17 cellular contexts compared by ENCODE assay signal in genomic region chr2:65918760-65919187, GRCh38.
DNase-seq lines count a peak whose midpoint lies in the region; ATAC-seq and TF ChIP-seq lines count a peak whose summit lies in the region.
"Had no signal": no experiment of that assay in that cellular context is flagged by ENCODE, and none has a peak within 500 bp of the region (broad histone marks: within the 10 kb centered on the region; RNA-seq: fewer than 3 reads in every experiment).

No MANE protein-coding gene starts in this region.

- H3K27ac ChIP-seq in mesendoderm (ENCODE audit: low read depth, low read length) = no peak overlapping the region
- peak overlapping the region in 1 of 12 donors; percentile 38 for H3K27ac ChIP-seq in heart left ventricle
- H3K27ac ChIP-seq: BLaER1, gastroesophageal sphincter, neutrophil had no signal

- POLR2A ChIA-PET in HEK293T (lab: Yijun Ruan, JAX) = no interaction called here

- H4K8ac ChIP-seq in mesendoderm (ENCODE audit: low read depth, low read length) = no peak overlapping the region

- ATAC-seq in heart left ventricle = no peak
- ATAC-seq: activated CD4-positive, CD25-positive, alpha-beta regulatory T cell treated with anti-CD3 and anti-CD28 coated beads, Interleukin-2, amount 50 U/mL, for 24 hours; gastroesophageal sphincter had no signal

- intact Hi-C loops in heart left ventricle (cut with DNase I) = no loop called here

- H2BK15ac ChIP-seq in mesendoderm (replicated peaks; ENCODE audit: low read depth) = no peak overlapping the region

- H3K4me3 ChIP-seq in mesendoderm (ENCODE audit: low read length) = no peak overlapping the region
- no peak overlapping the region for H3K4me3 ChIP-seq in heart left ventricle
- H3K4me3 ChIP-seq: BLaER1, gastroesophageal sphincter had no signal

- no CpG with 5 or more reads among the region's 3 CpGs for WGBS in mesendoderm (ENCODE audit: extremely low coverage, insufficient coverage, low lambda C conversion rate)
- WGBS in heart left ventricle, 4 donors = 62 to 72% (median 68%) methylated on average over 3 of the region's 3 CpGs

- no peaks in the 10 kb centered on the region for H3K79me2 ChIP-seq in mesendoderm (ENCODE audit: control insufficient read depth, insufficient read depth, low read length)

- H3K4me1 ChIP-seq in mesendoderm (ENCODE audit: control insufficient read depth, low read depth, low read length) = no peaks in the 10 kb centered on the region
- H3K4me1 ChIP-seq in heart left ventricle = peaks cover 0 to 15% (median 0%) of the 10 kb centered on the region in 12 donors
- H3K4me1 ChIP-seq: gastroesophageal sphincter had no signal

- H3K4ac ChIP-seq in mesendoderm (ENCODE audit: low read depth, low read length) = no peak overlapping the region

- H3K27me3 ChIP-seq in mesendoderm (ENCODE audit: insufficient read depth, low read length, poor library complexity) (no peaks in the 10 kb centered on the region), heart left ventricle (no peaks in the 10 kb centered on the region)
- H3K27me3 ChIP-seq: BLaER1, gastroesophageal sphincter, neutrophil had no signal

- H2BK5ac ChIP-seq in mesendoderm (ENCODE audit: low read length) = no peak overlapping the region

- no peak overlapping the region for H3K56ac ChIP-seq in mesendoderm (ENCODE audit: low read length)

- no peak overlapping the region for H2AK5ac ChIP-seq in mesendoderm (ENCODE audit: low read length)

- CTCF ChIA-PET in HEK293T (lab: Yijun Ruan, JAX) = interaction anchor here (0.6 to 0.8 kb wide), 3 partner anchors 227 to 636 kb away, joined by 3 to 4 read pairs (median 3); no protein-coding TSS in a partner anchor

- H2BK120ac ChIP-seq in mesendoderm (ENCODE audit: low read depth, low read length) = no peak overlapping the region

- H3K79me1 ChIP-seq in mesendoderm (ENCODE audit: low read length) = no peaks in the 10 kb centered on the region

- H3K18ac ChIP-seq in mesendoderm (ENCODE audit: low read length) = no peak overlapping the region

- no peak overlapping the region for H3K23ac ChIP-seq in mesendoderm (ENCODE audit: low read length)

- no peak for TF ChIP-seq CTCF in heart left ventricle (IDR thresholded peaks at IDR 0.05)

- peak; percentile 8 for DNase-seq in DMS53 treated with DMSO at 0.1 percent for 48 hours (lab: John Stamatoyannopoulos, UW; ENCODE audit: unreplicated experiment)
- DNase-seq in HEK293T (ENCODE audit: extremely low spot score) = peak; percentile 15
- DNase-seq in SW480 (ENCODE audit: low spot score) = peak; percentile 39
- DNase-seq in mesendoderm = peak; percentile 63
- DNase-seq in heart left ventricle = no peak
- no peak for DNase-seq in NCI-H2196 treated with DMSO at 0.1 percent for 48 hours (lab: John Stamatoyannopoulos, UW; ENCODE audit: unreplicated experiment)
- no peak for DNase-seq in kidney tubule cell (ENCODE audit: low spot score)
- DNase-seq: activated gamma-delta T cell treated with Interleukin-2 at 50 U/mL for 16 hours; aorta; immature natural killer cell; NCI-H446; stimulated activated CD4-positive, alpha-beta T cell treated with anti-CD3 and anti-CD28 coated beads, Interleukin-4, amount 100 ng/mL, for 1 hour; stimulated activated CD8-positive, alpha-beta memory T cell treated with anti-CD3 and anti-CD28 coated beads, Interleukin-4, amount 100 ng/mL, for 48 hours had no signal

- H3K36me3 ChIP-seq in mesendoderm (ENCODE audit: control insufficient read depth, insufficient read depth, low read length) = no peaks in the 10 kb centered on the region
- no peaks in the 10 kb centered on the region for H3K36me3 ChIP-seq in heart left ventricle
- H3K36me3 ChIP-seq: BLaER1, gastroesophageal sphincter, neutrophil had no signal

- H3K4me2 ChIP-seq in mesendoderm (ENCODE audit: low read length) = no peak overlapping the region

- TF ChIP-seq POLR2A in heart left ventricle (IDR thresholded peaks at IDR 0.05) = no peak

- no peak overlapping the region for H3K9ac ChIP-seq in mesendoderm (ENCODE audit: low read length)
- H3K9ac ChIP-seq: BLaER1 had no signal

- H4K5ac ChIP-seq in mesendoderm (ENCODE audit: low read length) = no peak overlapping the region

- H3K9me3 ChIP-seq in heart left ventricle = no peaks in the 10 kb centered on the region
- H3K9me3 ChIP-seq: BLaER1, gastroesophageal sphincter, neutrophil had no signal

TF ChIP-seq in HEK293T, 16 proteins besides CTCF, POLR2A, EP300 and RAD21:
- TF ChIP-seq LEF1 (IDR thresholded peaks at IDR 0.05; ENCODE audit: borderline replicate concordance) (0 out of 2 replicates have a peak, but pooled peaks have one; percentile 29), SP1 (IDR thresholded peaks at IDR 0.05) (no peak)

Comparison
In these comparisons a context has a peak if more than half of its experiments do, and no peak if none do; other contexts are left out.
1. DNase-seq: peak in DMS53 treated with DMSO at 0.1 percent for 48 hours (single experiment), HEK293T (single experiment), SW480 (single experiment) and mesendoderm (single experiment); none in heart left ventricle (0 of 5), NCI-H2196 treated with DMSO at 0.1 percent for 48 hours (single experiment) and kidney tubule cell (single experiment).